10 cellular contexts compared by ENCODE assay signal in the genomic region with DNA sequence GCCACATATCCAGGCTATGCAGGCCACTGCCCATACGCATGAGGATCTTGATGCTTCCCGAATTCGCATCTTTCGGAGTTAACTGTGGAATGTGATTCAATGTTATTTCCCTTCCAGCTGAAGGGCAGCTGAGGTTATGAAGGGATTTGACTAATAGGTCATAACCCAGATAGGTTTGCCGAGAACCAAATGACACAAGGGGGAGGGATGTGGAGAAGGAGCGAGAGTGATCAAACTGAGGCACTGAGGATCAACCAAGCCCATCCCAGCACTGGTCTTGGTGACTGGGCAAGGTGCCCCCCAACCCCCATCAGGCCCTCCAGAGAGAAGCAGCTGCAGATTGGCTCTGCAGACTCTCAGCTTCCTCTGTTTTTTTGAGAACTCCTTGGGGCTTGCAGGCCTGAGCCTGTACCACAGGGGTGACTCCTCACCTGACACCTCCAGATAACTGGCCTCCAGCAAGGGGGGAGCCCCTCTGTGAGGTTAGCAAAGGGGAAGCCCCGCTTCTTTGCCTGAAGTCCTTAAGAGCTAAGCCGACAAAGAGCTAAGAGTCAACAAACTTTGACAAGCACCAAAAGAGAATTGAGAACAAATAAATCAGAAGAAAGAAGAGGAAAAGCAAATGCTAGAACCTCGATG.
DNase-seq lines count a peak whose midpoint lies in the region; ATAC-seq, FAIRE-seq and TF ChIP-seq lines count a peak whose summit lies in the region.
"Had no signal": no experiment of that assay in that cellular context is flagged by ENCODE, and none has a peak within 500 bp of the region (broad histone marks: within the 10 kb centered on the region; RNA-seq: fewer than 3 reads in every experiment).

No MANE protein-coding gene starts in this region.

- H3K4me1 ChIP-seq in A549 (peaks cover 60% of the 10 kb centered on the region), GM23338 (ENCODE audit: insufficient read depth) (no peaks in the 10 kb centered on the region), HAP-1 (no peaks in the 10 kb centered on the region)

- no peak for FAIRE-seq in A549 (lab: Jason Lieb, UNC)
- no peak for FAIRE-seq in GM12891 (lab: Jason Lieb, UNC)
- FAIRE-seq: G401.6 had no signal

- 81% methylated on average over 9 of the region's 9 CpGs for WGBS in A549 (ENCODE audit: missing lambda C conversion rate)

- H3K27ac ChIP-seq in A549 (peak overlapping the region; percentile 48 to 80), GM23338 (ENCODE audit: low read depth) (no peak overlapping the region)

- no peak for TF ChIP-seq POLR2A in A549 (IDR thresholded peaks at IDR 0.05; ENCODE audit: low read length)
- TF ChIP-seq POLR2A in GM12891 (IDR thresholded peaks at IDR 0.05; ENCODE audit: low read depth, low read length): no peak

- H3K27ac Mint-ChIP-seq in GM23338: no peak overlapping the region
- peak overlapping the region; percentile 50 for H3K27ac Mint-ChIP-seq in chondrocyte (ENCODE audit: unreplicated experiment)
- H3K27ac Mint-ChIP-seq in naive B cell: peak overlapping the region; percentile 1 to 88 (median 74)

- no peaks in the 10 kb centered on the region for H4K20me1 ChIP-seq in GM23338 (replicated peaks; ENCODE audit: insufficient read depth)

- TF ChIP-seq CTCF in A549 (IDR thresholded peaks at IDR 0.05) (no peak), GM23338 (conservative IDR thresholded peaks at IDR 0.05; ENCODE audit: low read depth in 2 of 2) (no peak), chondrocyte (IDR thresholded peaks at IDR 0.05) (no peak)

- H3K9me3 ChIP-seq in A549 (no peaks in the 10 kb centered on the region), HAP-1 (no peaks in the 10 kb centered on the region)

- H3K36me3 ChIP-seq in GM23338 (ENCODE audit: insufficient read depth): no peaks in the 10 kb centered on the region
- H3K36me3 ChIP-seq in HAP-1 (replicated peaks): no peaks in the 10 kb centered on the region

- no peaks in the 10 kb centered on the region for H3K9me2 ChIP-seq in GM23338 (ENCODE audit: insufficient read depth)

- H3K27me3 ChIP-seq in GM23338 (ENCODE audit: insufficient read depth) (no peaks in the 10 kb centered on the region), HAP-1 (ENCODE audit: low read depth) (peaks cover 23% of the 10 kb centered on the region; the same call in 1 of the 2 replicates)

- H3F3A ChIP-seq in GM23338 (replicated peaks; ENCODE audit: low read depth): no peaks in the 10 kb centered on the region

- DNase-seq in A549 (ENCODE audit: low read depth in 1 of 2, low spot score in 1 of 2) (no peak), GM23338 (ENCODE audit: low spot score) (no peak), chondrocyte (ENCODE audit: low spot score) (no peak), naive B cell (peak; percentile 50), GM12891 (ENCODE audit: insufficient read length, low spot score) (no peak), HAP-1 (ENCODE audit: low spot score in 2 of 2) (no peak), AG08396 (ENCODE audit: low spot score) (no peak)
- DNase-seq: activated CD4-positive, alpha-beta T cell treated with anti-CD3 and anti-CD28 coated beads for 4 hours had no signal

- H3K36me3 Mint-ChIP-seq in GM23338 (ENCODE audit: low read depth) (no peaks in the 10 kb centered on the region), chondrocyte (ENCODE audit: low read depth) (no peaks in the 10 kb centered on the region), naive B cell (no peaks in the 10 kb centered on the region)

- ATAC-seq in A549: no peak
- peak; percentile 55 for ATAC-seq in GM23338
- ATAC-seq in naive B cell (ENCODE audit: low read depth in 2 of 2): peak; percentile 96 to 99
- no peak for ATAC-seq in HG03469 (IDR thresholded peaks at IDR 0.05; ENCODE audit: unreplicated experiment)

- TF ChIP-seq RAD21 in A549 (conservative IDR thresholded peaks at IDR 0.05 in 1 of 2, IDR thresholded peaks at IDR 0.05 in 1 of 2): no peak

- H3K4me2 ChIP-seq in A549 (no peak overlapping the region), GM23338 (no peak overlapping the region)

- CTCF ChIA-PET in A549 (lab: Yijun Ruan, JAX): no interaction called here

- H3K27me3 Mint-ChIP-seq in GM23338 (ENCODE audit: insufficient read depth, low read depth, poor library complexity) (peaks cover 2% of the 10 kb centered on the region), chondrocyte (ENCODE audit: low read depth) (no peaks in the 10 kb centered on the region), naive B cell (no peaks in the 10 kb centered on the region)

- in situ Hi-C loops in HAP-1 (cut with MboI; ENCODE audit: low sequenced_read_pairs): no loop called here

- H3K4me3 ChIP-seq in A549: no peak overlapping the region
- no peak overlapping the region for H3K4me3 ChIP-seq in GM23338
- no peak overlapping the region for H3K4me3 ChIP-seq in HAP-1

- peak overlapping the region; percentile 67 for H2AFZ ChIP-seq in GM23338

- H3K4me1 Mint-ChIP-seq in GM23338 (peaks cover 14% of the 10 kb centered on the region), chondrocyte (ENCODE audit: low read depth) (peaks cover 31% of the 10 kb centered on the region), naive B cell (peaks cover 14 to 20% (median 19%) of the 10 kb centered on the region in 3 donors)

- POLR2A ChIA-PET in A549 (lab: Yijun Ruan, JAX): no interaction called here

- no peak overlapping the region for H3K4me3 Mint-ChIP-seq in GM23338
- H3K4me3 Mint-ChIP-seq in chondrocyte (ENCODE audit: unreplicated experiment): peak overlapping the region; percentile 50
- peak overlapping the region in 7 of 8 donors; percentile 2 to 77 (median 21) for H3K4me3 Mint-ChIP-seq in naive B cell

- TF ChIP-seq EP300 in A549 (IDR thresholded peaks at IDR 0.05): no peak

- H3K79me2 ChIP-seq in GM23338 (replicated peaks; ENCODE audit: insufficient read depth): no peaks in the 10 kb centered on the region

- H3K9me3 Mint-ChIP-seq in GM23338 (no peaks in the 10 kb centered on the region), chondrocyte (ENCODE audit: low read depth) (no peaks in the 10 kb centered on the region), naive B cell (no peaks in the 10 kb centered on the region)

TF ChIP-seq in A549, 52 proteins besides CTCF, POLR2A, EP300 and RAD21:
- TF ChIP-seq NFE2L2 (conservative IDR thresholded peaks at IDR 0.05; ENCODE audit: low read length) (no peak), POLR2AphosphoS2 (conservative IDR thresholded peaks at IDR 0.05; ENCODE audit: low read length) (no peak), ESRRA (IDR thresholded peaks at IDR 0.05; ENCODE audit: borderline replicate concordance, low read length) (no peak), CBX2 (IDR thresholded peaks at IDR 0.05; ENCODE audit: borderline replicate concordance, low read depth) (no peak), KDM1A (IDR thresholded peaks at IDR 0.05; ENCODE audit: low read depth) (no peak), EHF (CRISPR knock-in tag; IDR thresholded peaks at IDR 0.05) (no peak)

TF ChIP-seq in GM23338, 12 proteins besides CTCF, POLR2A, EP300 and RAD21 (continues in another document):
- TF ChIP-seq EZH2phosphoT487 (IDR thresholded peaks at IDR 0.05; ENCODE audit: unreplicated experiment): no peak

TF ChIP-seq in GM12891, 5 proteins besides CTCF, POLR2A, EP300 and RAD21:
- TF ChIP-seq POU2F2 (IDR thresholded peaks at IDR 0.05; ENCODE audit: low read depth, low read length) (no peak), TAF1 (IDR thresholded peaks at IDR 0.05; ENCODE audit: low read depth, low read length) (no peak), POLR2AphosphoS5 (IDR thresholded peaks at IDR 0.05; ENCODE audit: low read depth, low read length) (no peak), PAX5 (IDR thresholded peaks at IDR 0.05; ENCODE audit: insufficient read depth, low read length, severe bottlenecking) (no peak), SPI1 (IDR thresholded peaks at IDR 0.05; ENCODE audit: low read depth, low read length) (no peak)

Comparison
In these comparisons a context has a peak if more than half of its experiments do, and no peak if none do; other contexts are left out.
1. ATAC-seq: peak in GM23338 (single experiment) and naive B cell (2 of 2); none in A549 (0 of 2) and HG03469 (single experiment).